8 cellular contexts compared by ENCODE assay signal in the genomic region with DNA sequence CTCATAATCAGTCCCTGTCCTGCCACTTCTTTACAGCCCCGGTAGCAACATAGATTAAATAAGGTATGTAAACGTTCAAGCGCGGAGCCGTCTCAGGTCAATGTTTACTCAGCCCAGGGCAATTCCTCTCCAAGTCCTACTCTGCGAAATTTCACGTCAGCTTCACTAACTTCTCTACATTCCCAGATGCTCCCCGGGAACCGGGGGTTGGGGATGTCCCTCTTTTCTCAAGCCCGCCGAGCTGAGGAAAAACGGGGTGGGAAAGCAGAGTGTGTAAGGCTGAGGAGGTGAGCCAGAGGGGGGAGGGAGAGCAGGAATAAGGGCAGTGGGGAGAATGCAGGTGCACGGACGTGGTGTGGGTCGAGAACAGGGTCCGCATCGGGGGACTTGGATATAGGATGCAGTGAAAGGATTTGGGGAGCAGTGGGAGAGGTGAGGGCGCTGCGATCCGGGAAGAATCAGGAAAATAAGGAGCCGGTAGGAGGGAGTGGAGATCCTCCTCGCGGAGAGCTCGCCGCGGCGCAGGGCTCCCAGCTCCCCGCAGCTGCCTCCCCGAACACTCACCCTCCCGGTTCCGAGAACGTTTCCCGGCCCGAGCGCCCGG. TPM values are rescaled to one million over a fixed set of nuclear protein-coding genes. Genes with fewer than 3 reads are reported as not detected.
DNase-seq lines count a peak whose midpoint lies in the region; ATAC-seq lines count a peak whose summit lies in the region.

No MANE protein-coding gene starts in this region.

- no peak overlapping the region for H2BK12ac ChIP-seq in trophoblast cell (ENCODE audit: low read length)

- H3K36me3 ChIP-seq in trophoblast cell (ENCODE audit: control insufficient read depth in 1 of 2, insufficient read depth in 2 of 2, low read length in 2 of 2) = no peaks in the 10 kb centered on the region

- WGBS in trophoblast cell (ENCODE audit: extremely low coverage, insufficient coverage, insufficient read length) = no CpG with 5 or more reads among the region's 36 CpGs

- H3K79me1 ChIP-seq in trophoblast cell (ENCODE audit: low read length) = peaks cover 8% of the 10 kb centered on the region

- peak overlapping the region; percentile 52 for H2BK120ac ChIP-seq in trophoblast cell (ENCODE audit: insufficient read depth, low read length, poor library complexity)

- H3K27me3 ChIP-seq in trophoblast cell (ENCODE audit: insufficient read depth, low read length) = peaks cover 3% of the 10 kb centered on the region

- DNase-seq in DMS53 treated with DMSO at 0.1 percent for 48 hours (lab: John Stamatoyannopoulos, UW; ENCODE audit: unreplicated experiment) (peak; percentile 55), glomerular visceral epithelial cell (ENCODE audit: extremely low spot score) (peak; percentile 29), trophoblast cell (peak; percentile 64 to 75), AG08396 (ENCODE audit: low spot score) (no peak)
- DNase-seq in Jurkat, Clone E6-1 (ENCODE audit: low read depth, low spot score) = no peak
- DNase-seq in activated T-cell treated with anti-CD3 and anti-CD28 coated beads, Interleukin-2, amount 50 U/mL, for 48 hours = peak; percentile 47 to 51

- peak overlapping the region; percentile 29 for H3K4ac ChIP-seq in trophoblast cell (ENCODE audit: low read depth, low read length)

- no peaks in the 10 kb centered on the region for H3K9me3 ChIP-seq in trophoblast cell (ENCODE audit: insufficient read depth, low read depth, low read length)

- H3K9ac ChIP-seq in trophoblast cell (ENCODE audit: low read length) = peak overlapping the region; percentile 93

- peak overlapping the region; percentile 80 for H3K18ac ChIP-seq in trophoblast cell (ENCODE audit: low read length)

- peak overlapping the region; percentile 40 for H3K27ac ChIP-seq in trophoblast cell (ENCODE audit: low read depth, low read length)

- peak overlapping the region; percentile 99 for H3K4me2 ChIP-seq in trophoblast cell (ENCODE audit: low read length)

- H2BK5ac ChIP-seq in trophoblast cell (ENCODE audit: low read depth, low read length, poor library complexity) = peak overlapping the region; percentile 45

- H2AK5ac ChIP-seq in trophoblast cell (ENCODE audit: low read length) = no peak overlapping the region

- peaks cover 13 to 17% of the 10 kb centered on the region in 2 experiments for H3K4me1 ChIP-seq in trophoblast cell (ENCODE audit: control insufficient read depth in 1 of 2, insufficient read depth in 2 of 2, low read length in 2 of 2)

- peak overlapping the region; percentile 88 for H3K14ac ChIP-seq in trophoblast cell (ENCODE audit: low read length)

- peak overlapping the region; percentile 72 for H4K8ac ChIP-seq in trophoblast cell (ENCODE audit: low read depth, low read length)

- peak overlapping the region; percentile 85 for H2AFZ ChIP-seq in trophoblast cell (ENCODE audit: insufficient read depth, low read length, poor library complexity)

- ATAC-seq in HG02884 (IDR thresholded peaks at IDR 0.05; ENCODE audit: unreplicated experiment) = no peak
- no peak for ATAC-seq in GM21526 (IDR thresholded peaks at IDR 0.05; ENCODE audit: low FRiP score, unreplicated experiment)

- H3K4me3 ChIP-seq in Jurkat, Clone E6-1 (ENCODE audit: low read length) = peak overlapping the region; percentile 85
- H3K4me3 ChIP-seq in trophoblast cell (ENCODE audit: low read depth, low read length) = peak overlapping the region; percentile 84

- peaks cover 5% of the 10 kb centered on the region for H3K79me2 ChIP-seq in trophoblast cell (ENCODE audit: control insufficient read depth, insufficient read depth, low read length, poor library complexity)

- H3K23ac ChIP-seq in trophoblast cell (ENCODE audit: low read length) = no peak overlapping the region

- peak overlapping the region; percentile 75 for H4K91ac ChIP-seq in trophoblast cell (ENCODE audit: low read depth, low read length)

- H4K12ac ChIP-seq in trophoblast cell (ENCODE audit: low read depth, low read length) = peak overlapping the region; percentile 58

RNA-seq across cellular contexts. Expression of gene TP53INP2, which starts 0.5 kb away (rescaled TPM):
- 6.5 TPM for polyA plus RNA-seq in Jurkat, Clone E6-1 (2012; ENCODE audit: insufficient read depth, insufficient read length)
- 23.2 and 23.3 TPM in 2 replicates for polyA plus RNA-seq in trophoblast cell (2013)

RNA-seq across cellular contexts. Expression of gene PIGU, which starts 26.8 kb away (rescaled TPM):
- polyA plus RNA-seq in Jurkat, Clone E6-1 (2012; ENCODE audit: insufficient read depth, insufficient read length) = 45.2 TPM
- polyA plus RNA-seq in trophoblast cell (2013) = 29.0 and 29.9 TPM in 2 replicates

Comparison
In these comparisons a context has a peak if more than half of its experiments do, and no peak if none do; other contexts are left out.
1. DNase-seq: peak in DMS53 treated with DMSO at 0.1 percent for 48 hours (single experiment), activated T-cell treated with anti-CD3 and anti-CD28 coated beads, Interleukin-2, amount 50 U/mL, for 48 hours (2 of 2), glomerular visceral epithelial cell (single experiment) and trophoblast cell (2 of 2); none in Jurkat, Clone E6-1 (single experiment) and AG08396 (single experiment).